In the genomic region with DNA sequence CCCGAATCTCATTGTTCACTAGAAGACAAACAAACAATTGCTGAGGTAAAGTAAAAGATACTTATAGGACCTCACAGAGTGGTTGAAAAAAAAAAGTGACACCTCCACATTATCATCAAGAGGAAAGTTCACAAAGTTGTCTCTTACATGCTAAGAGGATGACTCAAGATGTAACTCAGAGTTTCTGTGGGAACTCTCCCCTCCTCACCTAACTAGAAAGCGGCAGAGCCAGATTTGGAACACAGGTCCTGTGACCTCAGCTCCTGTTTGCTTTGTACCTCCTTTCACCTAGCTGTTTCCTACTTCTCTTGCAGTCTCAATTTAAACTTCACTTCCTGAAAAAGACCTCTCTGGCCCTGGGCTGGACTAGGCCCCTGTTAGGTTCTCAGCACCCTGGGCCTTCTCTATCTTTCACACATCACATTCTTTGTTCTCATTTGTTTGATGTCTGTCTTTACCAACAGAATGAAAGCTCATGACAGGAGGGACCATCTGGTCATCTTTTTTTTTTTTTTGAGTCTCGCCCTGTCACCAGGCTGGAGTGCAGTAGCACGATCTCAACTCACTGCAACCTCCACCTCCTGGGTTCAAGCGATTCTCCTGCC, we compare ENCODE assay signal across 13 cellular contexts.
A peak's percentile ranks its signal among the peaks of the same experiment; 100 is the strongest.
DNase-seq lines count a peak whose midpoint lies in the region; ATAC-seq, FAIRE-seq and TF ChIP-seq lines count a peak whose summit lies in the region.
"Had no signal": no experiment of that assay in that cellular context is flagged by ENCODE, and none has a peak within 500 bp of the region (broad histone marks: within the 10 kb centered on the region; RNA-seq: fewer than 3 reads in every experiment).

No MANE protein-coding gene starts in this region.

- no peak overlapping the region for H3K56ac ChIP-seq in H1 (replicated peaks; ENCODE audit: insufficient read length, low read depth, low read length)

- H3K4me1 ChIP-seq in breast epithelium (no peaks in the 10 kb centered on the region), H1 (replicated peaks in 1 of 4; ENCODE audit: control insufficient read depth in 3 of 4, insufficient read depth in 4 of 4, low read length in 3 of 4) (no peaks in the 10 kb centered on the region)

- H2BK12ac ChIP-seq in H1 (ENCODE audit: low read depth, low read length), result no peak overlapping the region

- no peak overlapping the region for H4K91ac ChIP-seq in H1 (replicated peaks; ENCODE audit: insufficient read length, low read length)

- no peaks in the 10 kb centered on the region for H3K36me3 Mint-ChIP-seq in MCF 10A (ENCODE audit: insufficient read depth, unreplicated experiment)

- H3K9me3 Mint-ChIP-seq in MCF 10A (ENCODE audit: unreplicated experiment), result no peaks in the 10 kb centered on the region

- no peak overlapping the region for H2AK5ac ChIP-seq in H1 (ENCODE audit: low read depth, low read length)

- H3K79me2 ChIP-seq in H1 (ENCODE audit: control insufficient read depth in 1 of 2, insufficient read depth in 2 of 2, low read length in 2 of 2), result no peaks in the 10 kb centered on the region

- no peaks in the 10 kb centered on the region for H3K79me1 ChIP-seq in H1 (ENCODE audit: low read depth, low read length)

- H4K8ac ChIP-seq in H1 (ENCODE audit: extremely low read depth, insufficient read depth, low read length), result no peak overlapping the region

- no peak overlapping the region for H3K18ac ChIP-seq in H1 (ENCODE audit: extremely low read depth, low read length)

- H3K23ac ChIP-seq in H1 (ENCODE audit: insufficient read length), result no peak overlapping the region

- peaks cover 6% of the 10 kb centered on the region for H3K4me1 Mint-ChIP-seq in MCF 10A (ENCODE audit: insufficient read depth, unreplicated experiment)

- no peak for FAIRE-seq in H1 (lab: Jason Lieb, UNC)

- H2BK20ac ChIP-seq in H1 (ENCODE audit: low read length), result no peak overlapping the region

- CTCF ChIA-PET in MCF 10A (lab: Yijun Ruan, JAX) (no interaction called here), H1 (lab: Charles Lee; ENCODE audit: partially characterized antibody) (interaction anchor here (0.6 to 1.2 kb wide), 3 partner anchors 26 to 497 kb away, joined by 3 to 4 read pairs (median 3); no protein-coding TSS in a partner anchor)

- peak; percentile 70 for ATAC-seq in HG02885 (IDR thresholded peaks at IDR 0.05; ENCODE audit: poor library complexity, unreplicated experiment)
- no peak for ATAC-seq in HG03097 (IDR thresholded peaks at IDR 0.05; ENCODE audit: low FRiP score, unreplicated experiment)
- no peak for ATAC-seq in HG02763 (IDR thresholded peaks at IDR 0.05; ENCODE audit: unreplicated experiment)

- no peaks in the 10 kb centered on the region for H3K23me2 ChIP-seq in H1 (ENCODE audit: low read depth, low read length)

- H3K9me3 ChIP-seq in breast epithelium (no peaks in the 10 kb centered on the region), H1 (ENCODE audit: insufficient read depth in 2 of 2, low read depth in 1 of 2, low read length in 1 of 2) (peaks cover 2 to 8% of the 10 kb centered on the region in 2 experiments; a peak in 2 of 4 replicates)

- H2BK120ac ChIP-seq in H1 (replicated peaks; ENCODE audit: low read depth, low read length), result no peak overlapping the region

- POLR2A ChIA-PET in MCF 10A (lab: Yijun Ruan, JAX) (no interaction called here), H1 (lab: Charles Lee; ENCODE audit: partially characterized antibody) (no interaction called here)

- H3K14ac ChIP-seq in H1 (ENCODE audit: insufficient read length), result no peak overlapping the region

- H3K4ac ChIP-seq in H1 (replicated peaks; ENCODE audit: insufficient read length, low read depth, low read length), result no peak overlapping the region

- H2AFZ ChIP-seq in H1 (ENCODE audit: low read length), result peak overlapping the region; percentile 26; the same call in 1 of the 2 replicates

- H3K36me3 ChIP-seq in breast epithelium (no peaks in the 10 kb centered on the region), H1 (ENCODE audit: control insufficient read depth in 2 of 4, insufficient read depth in 4 of 4, low read length in 3 of 4) (0 out of 8 replicates have a peak, but pooled peaks cover 0 to 2% (median 0%) of the 10 kb centered on the region in 4 experiments)
- H3K36me3 ChIP-seq: WERI-Rb-1 had no signal

- no peaks in the 10 kb centered on the region for H4K20me1 ChIP-seq in H1 (replicated peaks in 1 of 2; ENCODE audit: control insufficient read depth in 1 of 2, insufficient read depth in 2 of 2, low read length in 2 of 2)

- no TSS peak for BruUV-seq in MCF 10A (replicated peaks; lab: Mats Ljungman, UMichigan)

- DNase-seq in breast epithelium (ENCODE audit: low spot score in 2 of 2) (no peak), MCF 10A (ENCODE audit: unreplicated experiment) (no peak), H1 (ENCODE audit: low read depth in 1 of 2, low spot score in 2 of 2) (no peak), germinal center (ENCODE audit: low spot score) (no peak), amniotic stem cell (lab: John Stamatoyannopoulos, UW) (no peak)
- DNase-seq: activated gamma-delta T cell treated with Interleukin-2 at 50 U/mL for 16 hours; hypothalamus; NCI-H1105 treated with DMSO at 0.1 percent for 48 hours; stimulated activated CD8-positive, alpha-beta memory T cell treated with anti-CD3 and anti-CD28 coated beads, Interleukin-4, amount 100 ng/mL, for 48 hours; WERI-Rb-1 had no signal

- H3K27me3 ChIP-seq in breast epithelium, result no peaks in the 10 kb centered on the region
- H3K27me3 ChIP-seq in H1 (replicated peaks in 1 of 4; ENCODE audit: control insufficient read depth in 3 of 4, extremely low read depth in 1 of 4, insufficient read depth in 3 of 4, low read length in 3 of 4), result no peaks in the 10 kb centered on the region

- H3K4me2 ChIP-seq in H1 (ENCODE audit: insufficient read depth in 1 of 2, low read depth in 2 of 2, low read length in 2 of 2), result no peak overlapping the region

- no peak overlapping the region for H2BK15ac ChIP-seq in H1 (ENCODE audit: low read length)

- no peak overlapping the region for H3K4me3 Mint-ChIP-seq in MCF 10A (ENCODE audit: unreplicated experiment)

- no peak for TF ChIP-seq RAD21 in H1 (IDR thresholded peaks at IDR 0.05 in 1 of 2, conservative IDR thresholded peaks at IDR 0.05 in 1 of 2; ENCODE audit: low read depth in 2 of 2, low read length in 2 of 2)

- H2BK5ac ChIP-seq in H1 (ENCODE audit: low read depth, low read length), result no peak overlapping the region

- H3K27ac ChIP-seq in breast epithelium (peak overlapping the region; percentile 71 to 90), H1 (ENCODE audit: low read depth, low read length) (no peak overlapping the region)
- H3K27ac ChIP-seq: WERI-Rb-1 had no signal

- TF ChIP-seq CTCF in breast epithelium (IDR thresholded peaks at IDR 0.05) (no peak), MCF 10A (IDR thresholded peaks at IDR 0.05; ENCODE audit: unreplicated experiment) (no peak), H1 (IDR thresholded peaks at IDR 0.05; ENCODE audit: control extremely low read depth in 1 of 3, insufficient read depth in 1 of 3, low read depth in 1 of 3, low read length in 3 of 3) (no peak)

- WGBS in H1 (ENCODE audit: extremely low coverage in 1 of 2, insufficient coverage in 1 of 2, insufficient read length in 1 of 2, insufficient replicate concordance in 2 of 2, low coverage in 1 of 2, low lambda C conversion rate in 2 of 2, missing lambda C conversion rate in 1 of 2), 2 experiments, result 92% methylated on average over 5 of the region's 5 CpGs; no CpG with 5 or more reads in 1 of the 2 experiments

- H3K27me3 Mint-ChIP-seq in MCF 10A (ENCODE audit: insufficient read depth, unreplicated experiment), result no peaks in the 10 kb centered on the region

- H3K9ac ChIP-seq in H1 (replicated peaks in 1 of 4; ENCODE audit: extremely low read depth in 1 of 4, low read depth in 3 of 4, low read length in 3 of 4), result no peak overlapping the region

- H4K5ac ChIP-seq in H1 (ENCODE audit: insufficient read length, low read depth, low read length), result no peak overlapping the region

- TF ChIP-seq POLR2A in breast epithelium (IDR thresholded peaks at IDR 0.05) (no peak), H1 (IDR thresholded peaks at IDR 0.05; ENCODE audit: control extremely low read depth in 1 of 2, low read depth in 2 of 2, low read length in 2 of 2) (no peak)

- intact Hi-C loops in breast epithelium (cut with DNase I; ENCODE audit: low total_unique reads), result no loop called here
- intact Hi-C loops in MCF 10A (cut with micrococcal nuclease), result no loop called here

- TF ChIP-seq EP300 in H1 (IDR thresholded peaks at IDR 0.05; ENCODE audit: borderline replicate concordance in 1 of 2, low read depth in 2 of 2, low read length in 2 of 2), result no peak

- H3K27ac Mint-ChIP-seq in MCF 10A (ENCODE audit: low read depth, unreplicated experiment), result no peak overlapping the region

- no peak overlapping the region for H3K4me3 ChIP-seq in breast epithelium
- no peak overlapping the region for H3K4me3 ChIP-seq in H1 (ENCODE audit: extremely low read depth in 1 of 4, insufficient read depth in 2 of 4, low read depth in 3 of 4, low read length in 4 of 4)

TF ChIP-seq in H1, 55 proteins besides CTCF, POLR2A, EP300 and RAD21:
- TF ChIP-seq EZH2 (IDR thresholded peaks at IDR 0.05; ENCODE audit: low read depth, low read length, severe bottlenecking), result no peak
- TF ChIP-seq, protein P1, sequence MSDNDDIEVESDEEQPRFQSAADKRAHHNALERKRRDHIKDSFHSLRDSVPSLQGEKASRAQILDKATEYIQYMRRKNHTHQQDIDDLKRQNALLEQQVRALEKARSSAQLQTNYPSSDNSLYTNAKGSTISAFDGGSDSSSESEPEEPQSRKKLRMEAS (IDR thresholded peaks at IDR 0.05), result no peak
- TF ChIP-seq SUZ12 (IDR thresholded peaks at IDR 0.05; ENCODE audit: low read length), result no peak
- no peak for TF ChIP-seq ATF3 (IDR thresholded peaks at IDR 0.05; ENCODE audit: insufficient read depth, low read depth, low read length)
- no peak for TF ChIP-seq YY1 (IDR thresholded peaks at IDR 0.05; ENCODE audit: low read depth, low read length)
- no peak for TF ChIP-seq BACH1 (IDR thresholded peaks at IDR 0.05; ENCODE audit: low read length)
- TF ChIP-seq CBX8 (IDR thresholded peaks at IDR 0.05; ENCODE audit: borderline replicate concordance, low read depth, low read length), result no peak
